Comparison of ENCODE assay signal across 32 cellular contexts in genomic region chr11:41400124-41400523, GRCh38. TPM values are rescaled to one million over a fixed set of nuclear protein-coding genes. Genes with fewer than 3 reads are reported as not detected.
"Had no signal": no experiment of that assay in that cellular context is flagged by ENCODE, and none has a peak within 500 bp of the region (broad histone marks: within the 10 kb centered on the region; RNA-seq: fewer than 3 reads in every experiment).

No MANE protein-coding gene starts in this region.

- H3K4me1 ChIP-seq: SJCRH30 had no signal

- H3K9me3 ChIP-seq: SJCRH30 had no signal

- H3K27ac ChIP-seq: KMS-11, PC-9, RWPE1, SJCRH30 had no signal

- H3K4me3 ChIP-seq: PC-9, SJCRH30, SK-N-MC had no signal

- ATAC-seq: Panc1, Right ventricle myocardium inferior, SK-N-SH treated with all-trans-retinoic acid at 6 μM for 48 hours had no signal

- DNase-seq: Karpas-422, NCI-H1048, NCI-H1092 treated with DMSO at 0.1 percent for 48 hours, NCI-H1105 treated with DMSO at 0.1 percent for 48 hours, NCI-H1436, NCI-H146, NCI-H1694, NCI-H187, NCI-H1930, NCI-H2171 treated with DMSO at 0.1 percent for 48 hours, NCI-H2227 treated with DMSO at 0.1 percent for 48 hours, NCI-H345, NCI-H446, NCI-H510A treated with DMSO at 0.1 percent for 48 hours, NCI-H524 treated with DMSO at 0.1 percent for 48 hours, NCI-H526 treated with DMSO at 0.1 percent for 48 hours, NCI-H774, PC-9, SHP77, SIG-M5, SJCRH30 had no signal

- H3K36me3 ChIP-seq: SJCRH30 had no signal

RNA-seq across cellular contexts. Expression of gene LRRC4C, which starts 59.3 kb away (rescaled TPM):
- total RNA-seq: LHCN-M2, MCF 10A, OCI-LY7, PC-9, RPMI7951, SK-MEL-5 had no signal
